In the genomic region with DNA sequence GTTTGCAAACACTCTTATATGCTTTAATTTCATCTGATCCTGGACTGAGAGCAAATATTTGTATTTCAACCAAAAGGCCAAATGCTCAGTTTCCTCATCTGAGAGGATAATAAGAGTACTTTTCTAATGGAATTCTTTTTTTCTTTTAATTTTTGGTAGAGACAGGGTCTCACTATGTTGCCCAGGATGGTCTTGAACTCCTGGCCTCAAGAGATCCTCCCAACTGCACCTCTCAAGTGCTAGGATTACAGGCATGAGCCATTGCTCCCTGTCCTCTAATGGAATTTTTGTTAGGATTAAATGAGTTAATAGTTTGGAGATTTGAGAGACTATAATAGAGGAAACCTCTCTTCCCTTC, we compare ENCODE assay signal across 8 cellular contexts.
DNase-seq lines count a peak whose midpoint lies in the region; ATAC-seq and TF ChIP-seq lines count a peak whose summit lies in the region.

No MANE protein-coding gene starts in this region.

- ATAC-seq in Right ventricle myocardium inferior (no peak), mucosa of descending colon (no peak), GM21360 (IDR thresholded peaks at IDR 0.05; ENCODE audit: unreplicated experiment) (no peak)

- TSS peak; percentile 67 for BruUV-seq in MCF 10A (replicated peaks; lab: Mats Ljungman, UMichigan)

- H3K4me1 Mint-ChIP-seq in MCF 10A (ENCODE audit: insufficient read depth, unreplicated experiment), result no peaks in the 10 kb centered on the region

- H3K4me3 ChIP-seq in left ventricle myocardium inferior, result peak overlapping the region; percentile 3
- peak overlapping the region; percentile 20 for H3K4me3 ChIP-seq in mucosa of stomach (ENCODE audit: low read length)
- no peak overlapping the region for H3K4me3 ChIP-seq in uterus
- H3K4me3 ChIP-seq in mucosa of descending colon, result no peak overlapping the region

- H3K27me3 Mint-ChIP-seq in MCF 10A (ENCODE audit: insufficient read depth, unreplicated experiment), result no peaks in the 10 kb centered on the region

- H3K4me3 Mint-ChIP-seq in MCF 10A (ENCODE audit: unreplicated experiment), result no peak overlapping the region

- CTCF ChIA-PET in MCF 10A (lab: Yijun Ruan, JAX), result interaction anchor here (0.6 to 1.6 kb wide), 5 partner anchors 15 to 1883 kb away, joined by 3 to 6 read pairs (median 4); no protein-coding TSS in a partner anchor

- H3K27ac Mint-ChIP-seq in MCF 10A (ENCODE audit: low read depth, unreplicated experiment), result peak overlapping the region; percentile 92

- H3K27ac ChIP-seq in left ventricle myocardium inferior (replicated peaks) (peak overlapping the region; percentile 92), uterus (peak overlapping the region; percentile 77 to 81)

- no peak for DNase-seq in left ventricle myocardium inferior
- DNase-seq in Right ventricle myocardium inferior (ENCODE audit: missing footprints), result no peak
- no peak for DNase-seq in MCF 10A (ENCODE audit: unreplicated experiment)
- no peak for DNase-seq in uterus
- no peak for DNase-seq in mucosa of descending colon
- DNase-seq in superior temporal gyrus (ENCODE audit: extremely low spot score), result no peak

- H3K4me1 ChIP-seq in left ventricle myocardium inferior, result peaks cover 39% of the 10 kb centered on the region
- peaks cover 41% of the 10 kb centered on the region for H3K4me1 ChIP-seq in mucosa of stomach (ENCODE audit: control insufficient read depth, insufficient read depth, low read length)
- H3K4me1 ChIP-seq in uterus, result peaks cover 0 to 5% of the 10 kb centered on the region in 2 donors
- peaks cover 55% of the 10 kb centered on the region for H3K4me1 ChIP-seq in mucosa of descending colon (ENCODE audit: low read depth)

- no peak for TF ChIP-seq CTCF in left ventricle myocardium inferior (IDR thresholded peaks at IDR 0.05; ENCODE audit: borderline replicate concordance)
- TF ChIP-seq CTCF in MCF 10A (IDR thresholded peaks at IDR 0.05; ENCODE audit: unreplicated experiment), result no peak
- no peak for TF ChIP-seq CTCF in uterus (IDR thresholded peaks at IDR 0.05)
- no peak for TF ChIP-seq CTCF in mucosa of descending colon (IDR thresholded peaks at IDR 0.05)

- H3K9me3 ChIP-seq in left ventricle myocardium inferior (replicated peaks) (no peaks in the 10 kb centered on the region), mucosa of stomach (ENCODE audit: control insufficient read depth, low read length) (no peaks in the 10 kb centered on the region), uterus (no peaks in the 10 kb centered on the region), mucosa of descending colon (no peaks in the 10 kb centered on the region)

- intact Hi-C loops in left ventricle myocardium inferior (cut with micrococcal nuclease) (no loop called here), Right ventricle myocardium inferior (cut with DNase I) (loop anchor here (1.0 to 2.0 kb wide), 2 partner anchors 37 to 67 kb away; no protein-coding TSS in a partner anchor), MCF 10A (cut with micrococcal nuclease) (no loop called here), uterus (cut with DNase I; ENCODE audit: low total_unique reads) (no loop called here), mucosa of descending colon (cut with DNase I, micrococcal nuclease) (no loop called here)

- no peaks in the 10 kb centered on the region for H3K9me3 Mint-ChIP-seq in MCF 10A (ENCODE audit: unreplicated experiment)

- no peaks in the 10 kb centered on the region for H3K36me3 ChIP-seq in left ventricle myocardium inferior
- no peaks in the 10 kb centered on the region for H3K36me3 ChIP-seq in mucosa of stomach (ENCODE audit: control insufficient read depth, insufficient read depth, low read length)
- no peaks in the 10 kb centered on the region for H3K36me3 ChIP-seq in uterus
- no peaks in the 10 kb centered on the region for H3K36me3 ChIP-seq in mucosa of descending colon (ENCODE audit: low read depth)

- H3K27me3 ChIP-seq in left ventricle myocardium inferior (ENCODE audit: low read depth) (no peaks in the 10 kb centered on the region), mucosa of stomach (ENCODE audit: control insufficient read depth, insufficient read depth, low read length) (no peaks in the 10 kb centered on the region), uterus (no peaks in the 10 kb centered on the region)

- no peak for TF ChIP-seq POLR2A in uterus (IDR thresholded peaks at IDR 0.05)

- H3K36me3 Mint-ChIP-seq in MCF 10A (ENCODE audit: insufficient read depth, unreplicated experiment), result no peaks in the 10 kb centered on the region

- POLR2A ChIA-PET in MCF 10A (lab: Yijun Ruan, JAX), result no interaction called here

- H3K9ac ChIP-seq in mucosa of stomach (ENCODE audit: low read length), result peak overlapping the region; percentile 74

Comparison
In these comparisons a context has a peak if more than half of its experiments do, and no peak if none do; other contexts are left out.
1. H3K4me3 ChIP-seq: peak in left ventricle myocardium inferior (single experiment) and mucosa of stomach (single experiment); none in uterus (0 of 2) and mucosa of descending colon (single experiment).